Comparison of ENCODE assay signal across 22 cellular contexts in genomic region chr13:20017365-20017711, GRCh38.
"Had no signal": no experiment of that assay in that cellular context is flagged by ENCODE, and none has a peak within 500 bp of the region (broad histone marks: within the 10 kb centered on the region; RNA-seq: fewer than 3 reads in every experiment).

No MANE protein-coding gene starts in this region.

- ATAC-seq: HepG2 had no signal

- H3K27me3 ChIP-seq: MG63, SJSA1 had no signal

- H3K4me3 ChIP-seq: MG63, SJSA1, SK-N-MC had no signal

- H3K9me3 ChIP-seq: SJSA1 had no signal

- H3K27ac ChIP-seq: SJSA1, SK-N-MC had no signal

- H3K4me1 ChIP-seq: SJSA1 had no signal

- DNase-seq: IMR-90, Karpas-422, KG1, MG63, NCI-H1092, NCI-H1436, NCI-H187, NCI-H2029, NCI-H2081 treated with DMSO at 0.1 percent for 48 hours, NCI-H2171, NCI-H226, NCI-H446, NCI-H510A, NCI-H524 treated with DMSO at 0.1 percent for 48 hours, NCI-H69, NCI-H774, Right ventricle myocardium superior, RPMI8226, SIG-M5 had no signal
